ENCODE assay signal across 13 cellular contexts in the genomic region with DNA sequence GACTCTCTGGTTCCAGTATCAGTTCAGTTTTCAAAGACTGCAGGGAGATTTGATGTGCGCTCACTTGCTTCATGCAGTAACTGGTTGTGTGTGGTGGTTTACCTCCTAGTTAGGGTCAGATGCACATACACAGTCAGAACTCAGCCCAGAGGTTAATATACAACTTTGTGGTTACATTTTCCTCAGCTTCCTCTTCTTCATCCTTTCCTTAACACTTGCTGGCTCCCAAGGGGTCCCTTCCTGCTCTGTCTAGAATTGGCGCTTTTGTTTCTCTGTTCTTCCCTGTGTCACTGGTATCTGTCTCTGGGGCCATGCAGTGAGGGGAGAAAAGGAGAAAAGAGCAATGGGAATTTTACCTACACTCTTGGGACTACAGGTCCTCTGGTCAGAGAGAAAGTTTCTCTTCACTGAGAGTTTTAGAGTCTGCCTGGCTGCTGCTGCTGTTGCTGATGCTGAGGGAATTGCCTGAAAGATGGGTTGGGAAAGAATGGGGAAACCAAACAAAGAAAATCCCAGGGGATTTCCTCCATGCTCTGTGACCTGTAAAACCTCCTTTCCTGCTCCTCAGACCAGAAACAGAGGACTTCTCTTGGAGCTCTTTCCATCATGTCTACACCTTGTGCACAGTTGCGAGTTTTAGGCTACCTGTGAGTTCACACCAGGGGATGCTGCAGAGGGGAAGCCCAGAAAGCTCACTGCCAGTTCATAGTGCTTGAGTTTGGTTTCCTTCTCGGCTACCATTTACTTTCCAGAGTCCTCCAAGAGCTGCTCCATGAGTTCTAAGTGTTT.
DNase-seq lines count a peak whose midpoint lies in the region; ATAC-seq lines count a peak whose summit lies in the region.
"Had no signal": no experiment of that assay in that cellular context is flagged by ENCODE, and none has a peak within 500 bp of the region (broad histone marks: within the 10 kb centered on the region; RNA-seq: fewer than 3 reads in every experiment).

No MANE protein-coding gene starts in this region.

- no peaks in the 10 kb centered on the region for H3K27me3 Mint-ChIP-seq in naive B cell
- peaks cover 25% of the 10 kb centered on the region for H3K27me3 Mint-ChIP-seq in activated T-cell treated with anti-CD3 and anti-CD28 coated beads, Interleukin-2, amount 50 U/mL, for 24 hours

- H3K9me3 Mint-ChIP-seq in naive B cell, result no peaks in the 10 kb centered on the region
- H3K9me3 Mint-ChIP-seq in activated T-cell treated with anti-CD3 and anti-CD28 coated beads, Interleukin-2, amount 50 U/mL, for 24 hours, result no peaks in the 10 kb centered on the region

- ATAC-seq in GM18907 (IDR thresholded peaks at IDR 0.05; ENCODE audit: unreplicated experiment), result peak; percentile 88
- peak; percentile 81 for ATAC-seq in GM21717 (IDR thresholded peaks at IDR 0.05; ENCODE audit: unreplicated experiment)
- peak; percentile 90 for ATAC-seq in HG03342 (IDR thresholded peaks at IDR 0.05; ENCODE audit: unreplicated experiment)
- no peak for ATAC-seq in naive B cell (ENCODE audit: low read depth in 2 of 2)
- no peak for ATAC-seq in left lobe of liver
- ATAC-seq: mucosa of descending colon had no signal

- peaks cover 20 to 29% of the 10 kb centered on the region in 2 donors for H3K36me3 Mint-ChIP-seq in naive B cell
- H3K36me3 Mint-ChIP-seq in activated T-cell treated with anti-CD3 and anti-CD28 coated beads, Interleukin-2, amount 50 U/mL, for 24 hours (ENCODE audit: low read depth), result no peaks in the 10 kb centered on the region

- H3K27ac Mint-ChIP-seq in naive B cell, result peak overlapping the region in 5 of 6 donors; percentile 28 to 89 (median 66)
- no peak overlapping the region for H3K27ac Mint-ChIP-seq in activated T-cell treated with anti-CD3 and anti-CD28 coated beads, Interleukin-2, amount 50 U/mL, for 24 hours

- peaks cover 37 to 54% (median 41%) of the 10 kb centered on the region in 3 donors for H3K4me1 Mint-ChIP-seq in naive B cell
- H3K4me1 Mint-ChIP-seq in activated T-cell treated with anti-CD3 and anti-CD28 coated beads, Interleukin-2, amount 50 U/mL, for 24 hours (ENCODE audit: low read depth), result no peaks in the 10 kb centered on the region

- H3K4me3 Mint-ChIP-seq in naive B cell, result peak overlapping the region in 1 of 8 donors; percentile 46
- no peak overlapping the region for H3K4me3 Mint-ChIP-seq in activated T-cell treated with anti-CD3 and anti-CD28 coated beads, Interleukin-2, amount 50 U/mL, for 24 hours

- DNase-seq in naive B cell (no peak), left lobe of liver (ENCODE audit: low spot score) (no peak), NCI-H446 treated with DMSO at 0.1 percent for 48 hours (lab: John Stamatoyannopoulos, UW) (no peak)
- DNase-seq in activated T-cell treated with anti-CD3 and anti-CD28 coated beads, Interleukin-2, amount 50 U/mL, for 24 hours, result no peak
- no peak for DNase-seq in activated CD4-positive, alpha-beta T cell treated with anti-CD3 and anti-CD28 coated beads, Interleukin-2, amount 50 U/mL, for 4 hours
- DNase-seq: activated T-cell treated with anti-CD3 and anti-CD28 coated beads, Interleukin-2, amount 50 U/mL, for 48 hours; mucosa of descending colon; NCI-H446; stimulated activated CD4-positive, alpha-beta T cell treated with anti-CD3 and anti-CD28 coated beads, Interleukin-12 subunit alpha, Interleukin-12 subunit beta, amount 100 ng/mL, for 4 hours; stomach had no signal

Comparison
In these comparisons a context has a peak if more than half of its experiments do, and no peak if none do; other contexts are left out.
1. ATAC-seq: peak in GM18907 (single experiment), GM21717 (single experiment) and HG03342 (single experiment); none in naive B cell (0 of 2) and left lobe of liver (single experiment).